Comparison of ENCODE assay signal across 1 cellular context in the genomic region with DNA sequence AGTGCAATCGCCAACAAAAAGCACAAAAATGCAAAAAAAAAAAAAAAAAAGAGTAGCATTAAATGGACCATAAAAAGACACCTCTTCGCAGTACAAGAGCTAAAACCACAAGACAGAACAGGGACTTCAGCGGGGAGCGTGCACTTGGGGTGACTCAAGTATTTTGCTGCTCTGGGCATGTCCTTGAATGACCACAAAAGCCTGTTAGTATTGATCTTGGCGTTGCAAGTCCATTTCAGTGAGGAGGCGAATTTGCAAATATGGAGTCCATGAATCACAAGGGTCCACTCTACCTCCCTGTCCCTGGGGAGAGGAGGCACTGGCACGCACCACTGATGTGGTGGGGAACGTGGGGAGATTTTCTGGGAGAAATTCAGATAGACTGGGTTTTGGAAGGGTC.
TF ChIP-seq lines count a peak whose summit lies in the region.

No MANE protein-coding gene starts in this region.

TF ChIP-seq in HepG2, 621 proteins besides CTCF, POLR2A, EP300 and RAD21 (continued from another document and continues in another):
- TF ChIP-seq ZNF784 (CRISPR knock-in tag; IDR thresholded peaks at IDR 0.05; ENCODE audit: borderline replicate concordance) (peak; percentile 23), POLR2AphosphoS5 (IDR thresholded peaks at IDR 0.05; ENCODE audit: low read depth, low read length) (no peak), ZZZ3 (CRISPR knock-in tag; IDR thresholded peaks at IDR 0.05; ENCODE audit: borderline replicate concordance) (no peak), PAF1 (CRISPR knock-in tag; IDR thresholded peaks at IDR 0.05) (no peak), SIN3A (IDR thresholded peaks at IDR 0.05; ENCODE audit: borderline replicate concordance, low read depth, low read length) (0 out of 2 replicates have a peak, but pooled peaks have one; percentile 43), ZNF670 (CRISPR knock-in tag; IDR thresholded peaks at IDR 0.05; ENCODE audit: borderline replicate concordance) (peak; percentile 89; the same call in 1 of the 2 replicates), BHLHE40 (IDR thresholded peaks at IDR 0.05; ENCODE audit: low read length) (0 out of 2 replicates have a peak, but pooled peaks have one; percentile 10), CEBPB (IDR thresholded peaks at IDR 0.05; ENCODE audit: borderline replicate concordance, low read depth, low read length) (peak; percentile 47; the same call in 1 of the 2 replicates), ZNF253 (CRISPR knock-in tag; IDR thresholded peaks at IDR 0.05; ENCODE audit: borderline replicate concordance) (peak; percentile 56; the same call in 1 of the 2 replicates), ZMYM4 (CRISPR knock-in tag; IDR thresholded peaks at IDR 0.05) (no peak), ZNF720 (CRISPR knock-in tag; IDR thresholded peaks at IDR 0.05) (0 out of 2 replicates have a peak, but pooled peaks have one; percentile 28), HMG20B (CRISPR knock-in tag; conservative IDR thresholded peaks at IDR 0.05) (0 out of 2 replicates have a peak, but pooled peaks have one; percentile 45), ZNF629 (CRISPR knock-in tag; conservative IDR thresholded peaks at IDR 0.05) (0 out of 2 replicates have a peak, but pooled peaks have one; percentile 25), NCOA2 (CRISPR knock-in tag; IDR thresholded peaks at IDR 0.05) (peak; percentile 76), ZFP36L1 (CRISPR knock-in tag; IDR thresholded peaks at IDR 0.05) (0 out of 2 replicates have a peak, but pooled peaks have one; percentile 30), TFE3 (CRISPR knock-in tag; IDR thresholded peaks at IDR 0.05) (no peak), ZNF839 (CRISPR knock-in tag; IDR thresholded peaks at IDR 0.05; ENCODE audit: borderline replicate concordance) (0 out of 2 replicates have a peak, but pooled peaks have one; percentile 21), RXRB (CRISPR knock-in tag; IDR thresholded peaks at IDR 0.05; ENCODE audit: borderline replicate concordance) (peak; percentile 94), ZNF567 (CRISPR knock-in tag; IDR thresholded peaks at IDR 0.05; ENCODE audit: borderline replicate concordance) (peak; percentile 87; the same call in 1 of the 2 replicates), SOX13 (IDR thresholded peaks at IDR 0.05) (peak; percentile 33; the same call in 1 of the 2 replicates), SOX13 (CRISPR knock-in tag; conservative IDR thresholded peaks at IDR 0.05 in 1 of 2, IDR thresholded peaks at IDR 0.05 in 1 of 2) (peak in 1 of 2 experiments; percentile 63; a peak in 1 of 4 replicates), NFE2L2 (IDR thresholded peaks at IDR 0.05; ENCODE audit: low read length) (peak; percentile 19; the same call in 1 of the 2 replicates), JUND (CRISPR knock-in tag; IDR thresholded peaks at IDR 0.05) (peak; percentile 65; the same call in 1 of the 2 replicates), NR2F1 (CRISPR knock-in tag; IDR thresholded peaks at IDR 0.05) (no peak), ZFP36 (IDR thresholded peaks at IDR 0.05; ENCODE audit: borderline replicate concordance, low read depth, low read length, partially characterized antibody) (no peak), HOXA9 (CRISPR knock-in tag; IDR thresholded peaks at IDR 0.05; ENCODE audit: borderline replicate concordance) (no peak), ELF1 (CRISPR knock-in tag; IDR thresholded peaks at IDR 0.05) (0 out of 2 replicates have a peak, but pooled peaks have one; percentile 7), ZFP82 (CRISPR knock-in tag; IDR thresholded peaks at IDR 0.05; ENCODE audit: borderline replicate concordance) (peak; percentile 82; the same call in 1 of the 2 replicates), ATF4 (CRISPR knock-in tag; IDR thresholded peaks at IDR 0.05) (peak in 1 of 2 experiments; percentile 63; a peak in 1 of 4 replicates), ZNF333 (CRISPR knock-in tag; IDR thresholded peaks at IDR 0.05; ENCODE audit: borderline replicate concordance) (0 out of 2 replicates have a peak, but pooled peaks have one; percentile 58), SALL1 (CRISPR knock-in tag; IDR thresholded peaks at IDR 0.05) (peak; percentile 65; the same call in 1 of the 2 replicates), ZNF772 (CRISPR knock-in tag; IDR thresholded peaks at IDR 0.05) (no peak)
- TF ChIP-seq, protein P1, sequence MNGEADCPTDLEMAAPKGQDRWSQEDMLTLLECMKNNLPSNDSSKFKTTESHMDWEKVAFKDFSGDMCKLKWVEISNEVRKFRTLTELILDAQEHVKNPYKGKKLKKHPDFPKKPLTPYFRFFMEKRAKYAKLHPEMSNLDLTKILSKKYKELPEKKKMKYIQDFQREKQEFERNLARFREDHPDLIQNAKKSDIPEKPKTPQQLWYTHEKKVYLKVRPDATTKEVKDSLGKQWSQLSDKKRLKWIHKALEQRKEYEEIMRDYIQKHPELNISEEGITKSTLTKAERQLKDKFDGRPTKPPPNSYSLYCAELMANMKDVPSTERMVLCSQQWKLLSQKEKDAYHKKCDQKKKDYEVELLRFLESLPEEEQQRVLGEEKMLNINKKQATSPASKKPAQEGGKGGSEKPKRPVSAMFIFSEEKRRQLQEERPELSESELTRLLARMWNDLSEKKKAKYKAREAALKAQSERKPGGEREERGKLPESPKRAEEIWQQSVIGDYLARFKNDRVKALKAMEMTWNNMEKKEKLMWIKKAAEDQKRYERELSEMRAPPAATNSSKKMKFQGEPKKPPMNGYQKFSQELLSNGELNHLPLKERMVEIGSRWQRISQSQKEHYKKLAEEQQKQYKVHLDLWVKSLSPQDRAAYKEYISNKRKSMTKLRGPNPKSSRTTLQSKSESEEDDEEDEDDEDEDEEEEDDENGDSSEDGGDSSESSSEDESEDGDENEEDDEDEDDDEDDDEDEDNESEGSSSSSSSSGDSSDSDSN (CRISPR knock-in tag; IDR thresholded peaks at IDR 0.05), result peak; percentile 47
- TF ChIP-seq, protein P2, sequence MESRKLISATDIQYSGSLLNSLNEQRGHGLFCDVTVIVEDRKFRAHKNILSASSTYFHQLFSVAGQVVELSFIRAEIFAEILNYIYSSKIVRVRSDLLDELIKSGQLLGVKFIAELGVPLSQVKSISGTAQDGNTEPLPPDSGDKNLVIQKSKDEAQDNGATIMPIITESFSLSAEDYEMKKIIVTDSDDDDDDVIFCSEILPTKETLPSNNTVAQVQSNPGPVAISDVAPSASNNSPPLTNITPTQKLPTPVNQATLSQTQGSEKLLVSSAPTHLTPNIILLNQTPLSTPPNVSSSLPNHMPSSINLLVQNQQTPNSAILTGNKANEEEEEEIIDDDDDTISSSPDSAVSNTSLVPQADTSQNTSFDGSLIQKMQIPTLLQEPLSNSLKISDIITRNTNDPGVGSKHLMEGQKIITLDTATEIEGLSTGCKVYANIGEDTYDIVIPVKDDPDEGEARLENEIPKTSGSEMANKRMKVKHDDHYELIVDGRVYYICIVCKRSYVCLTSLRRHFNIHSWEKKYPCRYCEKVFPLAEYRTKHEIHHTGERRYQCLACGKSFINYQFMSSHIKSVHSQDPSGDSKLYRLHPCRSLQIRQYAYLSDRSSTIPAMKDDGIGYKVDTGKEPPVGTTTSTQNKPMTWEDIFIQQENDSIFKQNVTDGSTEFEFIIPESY (CRISPR knock-in tag; IDR thresholded peaks at IDR 0.05), result no peak
- TF ChIP-seq, protein P3, sequence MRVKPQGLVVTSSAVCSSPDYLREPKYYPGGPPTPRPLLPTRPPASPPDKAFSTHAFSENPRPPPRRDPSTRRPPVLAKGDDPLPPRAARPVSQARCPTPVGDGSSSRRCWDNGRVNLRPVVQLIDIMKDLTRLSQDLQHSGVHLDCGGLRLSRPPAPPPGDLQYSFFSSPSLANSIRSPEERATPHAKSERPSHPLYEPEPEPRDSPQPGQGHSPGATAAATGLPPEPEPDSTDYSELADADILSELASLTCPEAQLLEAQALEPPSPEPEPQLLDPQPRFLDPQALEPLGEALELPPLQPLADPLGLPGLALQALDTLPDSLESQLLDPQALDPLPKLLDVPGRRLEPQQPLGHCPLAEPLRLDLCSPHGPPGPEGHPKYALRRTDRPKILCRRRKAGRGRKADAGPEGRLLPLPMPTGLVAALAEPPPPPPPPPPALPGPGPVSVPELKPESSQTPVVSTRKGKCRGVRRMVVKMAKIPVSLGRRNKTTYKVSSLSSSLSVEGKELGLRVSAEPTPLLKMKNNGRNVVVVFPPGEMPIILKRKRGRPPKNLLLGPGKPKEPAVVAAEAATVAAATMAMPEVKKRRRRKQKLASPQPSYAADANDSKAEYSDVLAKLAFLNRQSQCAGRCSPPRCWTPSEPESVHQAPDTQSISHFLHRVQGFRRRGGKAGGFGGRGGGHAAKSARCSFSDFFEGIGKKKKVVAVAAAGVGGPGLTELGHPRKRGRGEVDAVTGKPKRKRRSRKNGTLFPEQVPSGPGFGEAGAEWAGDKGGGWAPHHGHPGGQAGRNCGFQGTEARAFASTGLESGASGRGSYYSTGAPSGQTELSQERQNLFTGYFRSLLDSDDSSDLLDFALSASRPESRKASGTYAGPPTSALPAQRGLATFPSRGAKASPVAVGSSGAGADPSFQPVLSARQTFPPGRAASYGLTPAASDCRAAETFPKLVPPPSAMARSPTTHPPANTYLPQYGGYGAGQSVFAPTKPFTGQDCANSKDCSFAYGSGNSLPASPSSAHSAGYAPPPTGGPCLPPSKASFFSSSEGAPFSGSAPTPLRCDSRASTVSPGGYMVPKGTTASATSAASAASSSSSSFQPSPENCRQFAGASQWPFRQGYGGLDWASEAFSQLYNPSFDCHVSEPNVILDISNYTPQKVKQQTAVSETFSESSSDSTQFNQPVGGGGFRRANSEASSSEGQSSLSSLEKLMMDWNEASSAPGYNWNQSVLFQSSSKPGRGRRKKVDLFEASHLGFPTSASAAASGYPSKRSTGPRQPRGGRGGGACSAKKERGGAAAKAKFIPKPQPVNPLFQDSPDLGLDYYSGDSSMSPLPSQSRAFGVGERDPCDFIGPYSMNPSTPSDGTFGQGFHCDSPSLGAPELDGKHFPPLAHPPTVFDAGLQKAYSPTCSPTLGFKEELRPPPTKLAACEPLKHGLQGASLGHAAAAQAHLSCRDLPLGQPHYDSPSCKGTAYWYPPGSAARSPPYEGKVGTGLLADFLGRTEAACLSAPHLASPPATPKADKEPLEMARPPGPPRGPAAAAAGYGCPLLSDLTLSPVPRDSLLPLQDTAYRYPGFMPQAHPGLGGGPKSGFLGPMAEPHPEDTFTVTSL (CRISPR knock-in tag; IDR thresholded peaks at IDR 0.05; ENCODE audit: borderline replicate concordance), result peak; percentile 67; the same call in 1 of the 2 replicates
- TF ChIP-seq, protein P4, sequence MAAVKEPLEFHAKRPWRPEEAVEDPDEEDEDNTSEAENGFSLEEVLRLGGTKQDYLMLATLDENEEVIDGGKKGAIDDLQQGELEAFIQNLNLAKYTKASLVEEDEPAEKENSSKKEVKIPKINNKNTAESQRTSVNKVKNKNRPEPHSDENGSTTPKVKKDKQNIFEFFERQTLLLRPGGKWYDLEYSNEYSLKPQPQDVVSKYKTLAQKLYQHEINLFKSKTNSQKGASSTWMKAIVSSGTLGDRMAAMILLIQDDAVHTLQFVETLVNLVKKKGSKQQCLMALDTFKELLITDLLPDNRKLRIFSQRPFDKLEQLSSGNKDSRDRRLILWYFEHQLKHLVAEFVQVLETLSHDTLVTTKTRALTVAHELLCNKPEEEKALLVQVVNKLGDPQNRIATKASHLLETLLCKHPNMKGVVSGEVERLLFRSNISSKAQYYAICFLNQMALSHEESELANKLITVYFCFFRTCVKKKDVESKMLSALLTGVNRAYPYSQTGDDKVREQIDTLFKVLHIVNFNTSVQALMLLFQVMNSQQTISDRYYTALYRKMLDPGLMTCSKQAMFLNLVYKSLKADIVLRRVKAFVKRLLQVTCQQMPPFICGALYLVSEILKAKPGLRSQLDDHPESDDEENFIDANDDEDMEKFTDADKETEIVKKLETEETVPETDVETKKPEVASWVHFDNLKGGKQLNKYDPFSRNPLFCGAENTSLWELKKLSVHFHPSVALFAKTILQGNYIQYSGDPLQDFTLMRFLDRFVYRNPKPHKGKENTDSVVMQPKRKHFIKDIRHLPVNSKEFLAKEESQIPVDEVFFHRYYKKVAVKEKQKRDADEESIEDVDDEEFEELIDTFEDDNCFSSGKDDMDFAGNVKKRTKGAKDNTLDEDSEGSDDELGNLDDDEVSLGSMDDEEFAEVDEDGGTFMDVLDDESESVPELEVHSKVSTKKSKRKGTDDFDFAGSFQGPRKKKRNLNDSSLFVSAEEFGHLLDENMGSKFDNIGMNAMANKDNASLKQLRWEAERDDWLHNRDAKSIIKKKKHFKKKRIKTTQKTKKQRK (IDR thresholded peaks at IDR 0.05; ENCODE audit: low read length), result no peak
